Comparison of ENCODE assay signal across 2 cellular contexts in the genomic region with DNA sequence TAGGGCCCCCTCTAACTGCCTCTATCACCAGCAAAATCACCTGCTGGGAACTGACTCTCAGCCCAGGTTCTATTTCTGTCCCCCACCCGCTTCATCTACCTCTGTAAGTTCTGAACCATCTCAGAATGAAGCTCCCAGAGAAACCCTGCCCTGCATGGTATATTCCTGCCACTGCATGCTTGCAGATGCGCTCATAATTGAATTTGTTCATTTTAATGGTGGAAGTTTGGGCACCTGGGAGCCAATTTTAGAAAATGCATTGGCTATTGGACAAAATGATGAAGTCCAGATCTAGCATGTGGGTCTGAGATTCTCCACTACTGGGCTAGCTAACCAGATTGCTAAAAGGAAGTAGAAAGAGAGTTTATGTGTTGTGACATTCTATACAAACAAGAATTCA.
A peak's percentile ranks its signal among the peaks of the same experiment; 100 is the strongest.
TF ChIP-seq lines count a peak whose summit lies in the region.

No MANE protein-coding gene starts in this region.

TF ChIP-seq in SK-N-SH, 30 proteins besides CTCF, POLR2A, EP300 and RAD21:
- TF ChIP-seq YY1 (IDR thresholded peaks at IDR 0.05; ENCODE audit: low read depth), result no peak
- TF ChIP-seq GATA2 (CRISPR knock-in tag; IDR thresholded peaks at IDR 0.05), result peak; percentile 36; the same call in 1 of the 2 replicates
- TF ChIP-seq FOSL2 (IDR thresholded peaks at IDR 0.05; ENCODE audit: borderline replicate concordance, low read depth), result no peak
- TF ChIP-seq, protein P1, sequence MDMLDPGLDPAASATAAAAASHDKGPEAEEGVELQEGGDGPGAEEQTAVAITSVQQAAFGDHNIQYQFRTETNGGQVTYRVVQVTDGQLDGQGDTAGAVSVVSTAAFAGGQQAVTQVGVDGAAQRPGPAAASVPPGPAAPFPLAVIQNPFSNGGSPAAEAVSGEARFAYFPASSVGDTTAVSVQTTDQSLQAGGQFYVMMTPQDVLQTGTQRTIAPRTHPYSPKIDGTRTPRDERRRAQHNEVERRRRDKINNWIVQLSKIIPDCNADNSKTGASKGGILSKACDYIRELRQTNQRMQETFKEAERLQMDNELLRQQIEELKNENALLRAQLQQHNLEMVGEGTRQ (IDR thresholded peaks at IDR 0.05; ENCODE audit: borderline replicate concordance, low read depth, low read length), result no peak
- no peak for TF ChIP-seq POLR2AphosphoS5 (IDR thresholded peaks at IDR 0.05; ENCODE audit: low read depth, low read length)
- no peak for TF ChIP-seq SMC3 (IDR thresholded peaks at IDR 0.05; ENCODE audit: low read depth, low read length)
- 0 out of 2 replicates have a peak, but pooled peaks have one; percentile 50 for TF ChIP-seq MXI1 (IDR thresholded peaks at IDR 0.05; ENCODE audit: low read depth, low read length)
- TF ChIP-seq FOXJ3 (CRISPR knock-in tag; IDR thresholded peaks at IDR 0.05), result 0 out of 2 replicates have a peak, but pooled peaks have one; percentile 39
- peak; percentile 29; the same call in 1 of the 2 replicates for TF ChIP-seq TCF12 (IDR thresholded peaks at IDR 0.05)
- no peak for TF ChIP-seq NRF1 (IDR thresholded peaks at IDR 0.05; ENCODE audit: low read depth, low read length)
- TF ChIP-seq RXRA (IDR thresholded peaks at IDR 0.05; ENCODE audit: borderline replicate concordance, low read depth), result no peak
- peak; percentile 93 for TF ChIP-seq RCOR1 (IDR thresholded peaks at IDR 0.05; ENCODE audit: low read length)
- TF ChIP-seq NFIC (IDR thresholded peaks at IDR 0.05; ENCODE audit: borderline replicate concordance), result no peak
- TF ChIP-seq, protein P2, sequence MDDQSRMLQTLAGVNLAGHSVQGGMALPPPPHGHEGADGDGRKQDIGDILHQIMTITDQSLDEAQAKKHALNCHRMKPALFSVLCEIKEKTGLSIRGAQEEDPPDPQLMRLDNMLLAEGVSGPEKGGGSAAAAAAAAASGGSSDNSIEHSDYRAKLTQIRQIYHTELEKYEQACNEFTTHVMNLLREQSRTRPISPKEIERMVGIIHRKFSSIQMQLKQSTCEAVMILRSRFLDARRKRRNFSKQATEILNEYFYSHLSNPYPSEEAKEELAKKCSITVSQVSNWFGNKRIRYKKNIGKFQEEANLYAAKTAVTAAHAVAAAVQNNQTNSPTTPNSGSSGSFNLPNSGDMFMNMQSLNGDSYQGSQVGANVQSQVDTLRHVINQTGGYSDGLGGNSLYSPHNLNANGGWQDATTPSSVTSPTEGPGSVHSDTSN (IDR thresholded peaks at IDR 0.05), result no peak
- TF ChIP-seq, protein P3, sequence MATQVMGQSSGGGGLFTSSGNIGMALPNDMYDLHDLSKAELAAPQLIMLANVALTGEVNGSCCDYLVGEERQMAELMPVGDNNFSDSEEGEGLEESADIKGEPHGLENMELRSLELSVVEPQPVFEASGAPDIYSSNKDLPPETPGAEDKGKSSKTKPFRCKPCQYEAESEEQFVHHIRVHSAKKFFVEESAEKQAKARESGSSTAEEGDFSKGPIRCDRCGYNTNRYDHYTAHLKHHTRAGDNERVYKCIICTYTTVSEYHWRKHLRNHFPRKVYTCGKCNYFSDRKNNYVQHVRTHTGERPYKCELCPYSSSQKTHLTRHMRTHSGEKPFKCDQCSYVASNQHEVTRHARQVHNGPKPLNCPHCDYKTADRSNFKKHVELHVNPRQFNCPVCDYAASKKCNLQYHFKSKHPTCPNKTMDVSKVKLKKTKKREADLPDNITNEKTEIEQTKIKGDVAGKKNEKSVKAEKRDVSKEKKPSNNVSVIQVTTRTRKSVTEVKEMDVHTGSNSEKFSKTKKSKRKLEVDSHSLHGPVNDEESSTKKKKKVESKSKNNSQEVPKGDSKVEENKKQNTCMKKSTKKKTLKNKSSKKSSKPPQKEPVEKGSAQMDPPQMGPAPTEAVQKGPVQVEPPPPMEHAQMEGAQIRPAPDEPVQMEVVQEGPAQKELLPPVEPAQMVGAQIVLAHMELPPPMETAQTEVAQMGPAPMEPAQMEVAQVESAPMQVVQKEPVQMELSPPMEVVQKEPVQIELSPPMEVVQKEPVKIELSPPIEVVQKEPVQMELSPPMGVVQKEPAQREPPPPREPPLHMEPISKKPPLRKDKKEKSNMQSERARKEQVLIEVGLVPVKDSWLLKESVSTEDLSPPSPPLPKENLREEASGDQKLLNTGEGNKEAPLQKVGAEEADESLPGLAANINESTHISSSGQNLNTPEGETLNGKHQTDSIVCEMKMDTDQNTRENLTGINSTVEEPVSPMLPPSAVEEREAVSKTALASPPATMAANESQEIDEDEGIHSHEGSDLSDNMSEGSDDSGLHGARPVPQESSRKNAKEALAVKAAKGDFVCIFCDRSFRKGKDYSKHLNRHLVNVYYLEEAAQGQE (IDR thresholded peaks at IDR 0.05; ENCODE audit: low read depth, low read length), result no peak
- no peak for TF ChIP-seq ELF1 (IDR thresholded peaks at IDR 0.05)
- TF ChIP-seq TAF1 (IDR thresholded peaks at IDR 0.05; ENCODE audit: borderline replicate concordance, low read depth, low read length), result no peak
- TF ChIP-seq CHD2 (IDR thresholded peaks at IDR 0.05; ENCODE audit: low read length, partially characterized antibody), result peak; percentile 76
TF ChIP-seq in SK-N-SH: peak in this region for 6.

TF ChIP-seq in K562, 482 proteins besides CTCF, POLR2A, EP300 and RAD21:
- TF ChIP-seq NCOA6 (IDR thresholded peaks at IDR 0.05) (no peak), SMAD2 (IDR thresholded peaks at IDR 0.05; ENCODE audit: low read depth, low read length) (no peak), SMARCA4 (IDR thresholded peaks at IDR 0.05) (no peak), NELFE (IDR thresholded peaks at IDR 0.05; ENCODE audit: insufficient read depth, insufficient read length) (no peak), ETV5 (CRISPR knock-in tag; IDR thresholded peaks at IDR 0.05; ENCODE audit: low read depth) (no peak), NFYB (IDR thresholded peaks at IDR 0.05; ENCODE audit: extremely low read depth, insufficient read length) (no peak), PHB2 (IDR thresholded peaks at IDR 0.05; ENCODE audit: low read depth) (no peak), RCOR1 (IDR thresholded peaks at IDR 0.05; ENCODE audit: borderline replicate concordance in 1 of 2, low read depth in 2 of 2, low read length in 2 of 2) (no peak), PHF8 (IDR thresholded peaks at IDR 0.05; ENCODE audit: borderline replicate concordance, low read length) (no peak), MCM7 (IDR thresholded peaks at IDR 0.05) (no peak)
- TF ChIP-seq, protein P4, sequence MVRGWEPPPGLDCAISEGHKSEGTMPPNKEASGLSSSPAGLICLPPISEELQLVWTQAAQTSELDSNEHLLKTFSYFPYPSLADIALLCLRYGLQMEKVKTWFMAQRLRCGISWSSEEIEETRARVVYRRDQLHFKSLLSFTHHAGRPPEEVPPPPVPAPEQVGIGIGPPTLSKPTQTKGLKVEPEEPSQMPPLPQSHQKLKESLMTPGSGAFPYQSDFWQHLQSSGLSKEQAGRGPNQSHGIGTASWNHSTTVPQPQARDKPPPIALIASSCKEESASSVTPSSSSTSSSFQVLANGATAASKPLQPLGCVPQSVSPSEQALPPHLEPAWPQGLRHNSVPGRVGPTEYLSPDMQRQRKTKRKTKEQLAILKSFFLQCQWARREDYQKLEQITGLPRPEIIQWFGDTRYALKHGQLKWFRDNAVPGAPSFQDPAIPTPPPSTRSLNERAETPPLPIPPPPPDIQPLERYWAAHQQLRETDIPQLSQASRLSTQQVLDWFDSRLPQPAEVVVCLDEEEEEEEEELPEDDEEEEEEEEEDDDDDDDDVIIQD (CRISPR knock-in tag; IDR thresholded peaks at IDR 0.05), result no peak
